ENCODE assay signal across 10 cellular contexts in the genomic region with DNA sequence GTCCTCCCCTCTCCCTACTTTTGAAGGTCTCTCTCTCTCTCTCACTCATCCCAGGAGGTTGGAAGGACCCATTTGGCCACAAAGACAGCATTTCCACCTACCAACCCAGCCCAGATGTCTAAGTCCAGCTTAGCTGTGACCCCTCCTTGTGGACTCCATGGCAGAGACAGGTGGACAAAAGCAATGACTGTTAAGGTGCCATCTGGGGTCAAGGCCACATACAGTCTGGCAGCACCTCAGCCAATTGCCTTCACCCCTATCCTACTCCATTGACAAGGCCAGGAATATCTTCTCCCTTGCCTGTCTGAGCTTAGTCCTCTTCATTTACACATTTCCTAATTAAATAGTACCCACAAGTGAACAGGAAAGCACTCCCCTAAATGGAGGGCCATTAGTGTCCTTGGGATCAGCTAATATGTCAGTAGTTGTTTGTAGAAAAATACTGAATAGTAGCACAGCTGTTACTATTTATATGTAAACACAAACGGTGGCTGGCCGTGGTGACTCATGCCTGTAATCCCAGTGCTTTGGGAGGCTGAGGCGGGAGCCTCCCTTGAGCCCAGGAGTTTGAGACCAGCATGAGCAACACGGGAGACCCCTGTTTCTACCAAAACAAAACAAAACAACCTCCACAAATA. TPM values are rescaled to one million over a fixed set of nuclear protein-coding genes. Genes with fewer than 3 reads are reported as not detected.
A peak's percentile ranks its signal among the peaks of the same experiment; 100 is the strongest.
DNase-seq lines count a peak whose midpoint lies in the region; ATAC-seq, FAIRE-seq and TF ChIP-seq lines count a peak whose summit lies in the region.
"Had no signal": no experiment of that assay in that cellular context is flagged by ENCODE, and none has a peak within 500 bp of the region (broad histone marks: within the 10 kb centered on the region; RNA-seq: fewer than 3 reads in every experiment).

No MANE protein-coding gene starts in this region.

- in situ Hi-C loops in K562 (cut with MboI): no loop called here

- H3K27me3 ChIP-seq in K562 (ENCODE audit: control insufficient read depth in 2 of 2, insufficient read depth in 2 of 2, low read length in 2 of 2): peaks cover 3 to 15% of the 10 kb centered on the region in 2 experiments; a peak in 3 of 5 replicates

- no peak overlapping the region for H3K4me3 ChIP-seq in K562

- no peaks in the 10 kb centered on the region for H3K9me3 ChIP-seq in K562 (replicated peaks; ENCODE audit: control insufficient read depth, insufficient read depth, low read depth, low read length)

- no peaks in the 10 kb centered on the region for H4K20me1 ChIP-seq in K562 (replicated peaks; ENCODE audit: control insufficient read depth, insufficient read depth, low read length)

- intact Hi-C loops in K562 (cut with micrococcal nuclease): no loop called here

- no peak for TF ChIP-seq EP300 in K562 (IDR thresholded peaks at IDR 0.05; ENCODE audit: low read length)

- H3K4me2 ChIP-seq in K562 (ENCODE audit: insufficient read depth, low read length): no peak overlapping the region

- TF ChIP-seq POLR2A in K562 (conservative IDR thresholded peaks at IDR 0.05): no peak

- H2AFZ ChIP-seq in K562 (ENCODE audit: low read depth, low read length): no peak overlapping the region

- no peak for ATAC-seq in K562
- ATAC-seq in GM18502 (IDR thresholded peaks at IDR 0.05; ENCODE audit: poor library complexity, unreplicated experiment): no peak
- ATAC-seq in GM21390 (IDR thresholded peaks at IDR 0.05; ENCODE audit: unreplicated experiment): no peak
- ATAC-seq in HG03457 (IDR thresholded peaks at IDR 0.05; ENCODE audit: unreplicated experiment): no peak

- CTCF ChIA-PET in K562 (lab: Yijun Ruan, JAX; ENCODE audit: low intra/inter-chr PET ratio): no interaction called here

- BruUV-seq in K562 (replicated peaks; lab: Mats Ljungman, UMichigan): no TSS peak

- POLR2A ChIA-PET in K562 (lab: Yijun Ruan, JAX): interaction anchor here (0.7 kb wide), 1 partner anchor 347 kb away, joined by 3 read pairs; no protein-coding TSS in a partner anchor

- no peaks in the 10 kb centered on the region for H3K79me2 ChIP-seq in K562 (ENCODE audit: control insufficient read depth, insufficient read depth, low read length)

- H3K36me3 ChIP-seq in K562 (ENCODE audit: control insufficient read depth, insufficient read depth, low read length): no peaks in the 10 kb centered on the region

- H3K4me1 ChIP-seq in K562 (replicated peaks in 1 of 2; ENCODE audit: control insufficient read depth in 2 of 2, insufficient read depth in 2 of 2, low read length in 2 of 2): no peaks in the 10 kb centered on the region

- TF ChIP-seq RAD21 in K562 (CRISPR knock-in tag; conservative IDR thresholded peaks at IDR 0.05 in 1 of 2, IDR thresholded peaks at IDR 0.05 in 1 of 2): no peak

- no peak for TF ChIP-seq CTCF in K562 (IDR thresholded peaks at IDR 0.05 in 2 of 3, conservative IDR thresholded peaks at IDR 0.05 in 1 of 3; ENCODE audit: insufficient read depth in 2 of 3, low read depth in 1 of 3, low read length in 3 of 3)

- WGBS in K562 (ENCODE audit: insufficient coverage, low coverage, missing lambda C conversion rate): 0% methylated on average over 4 of the region's 4 CpGs

- no peaks in the 10 kb centered on the region for H3K9me1 ChIP-seq in K562 (ENCODE audit: control insufficient read depth, insufficient read depth, low read length)

- H3K9ac ChIP-seq in K562 (ENCODE audit: insufficient read depth in 1 of 2, low read depth in 2 of 2, low read length in 2 of 2): no peak overlapping the region

- H3K27ac ChIP-seq in K562 (ENCODE audit: extremely low read depth, low read depth, low read length): no peak overlapping the region

- no peak for FAIRE-seq in K562 (lab: Jason Lieb, UNC)

- DNase-seq in AG20443 (ENCODE audit: low spot score) (peak; percentile 67), M059J (ENCODE audit: low read depth) (peak; percentile 90), K562 (ENCODE audit: extremely low read depth in 1 of 4, low spot score in 3 of 4) (no peak), kidney tubule cell (ENCODE audit: low spot score) (peak; percentile 56), NCI-H1048 (lab: John Stamatoyannopoulos, UW) (no peak)
- DNase-seq: activated CD4-positive, alpha-beta T cell treated with anti-CD3 and anti-CD28 coated beads, Interleukin-2, amount 50 U/mL, for 48 hours; NCI-H345 had no signal

TF ChIP-seq in K562, 482 proteins besides CTCF, POLR2A, EP300 and RAD21 (continues in another document):
- TF ChIP-seq, protein P1, sequence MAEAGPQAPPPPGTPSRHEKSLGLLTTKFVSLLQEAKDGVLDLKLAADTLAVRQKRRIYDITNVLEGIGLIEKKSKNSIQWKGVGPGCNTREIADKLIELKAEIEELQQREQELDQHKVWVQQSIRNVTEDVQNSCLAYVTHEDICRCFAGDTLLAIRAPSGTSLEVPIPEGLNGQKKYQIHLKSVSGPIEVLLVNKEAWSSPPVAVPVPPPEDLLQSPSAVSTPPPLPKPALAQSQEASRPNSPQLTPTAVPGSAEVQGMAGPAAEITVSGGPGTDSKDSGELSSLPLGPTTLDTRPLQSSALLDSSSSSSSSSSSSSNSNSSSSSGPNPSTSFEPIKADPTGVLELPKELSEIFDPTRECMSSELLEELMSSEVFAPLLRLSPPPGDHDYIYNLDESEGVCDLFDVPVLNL (CRISPR knock-in tag; IDR thresholded peaks at IDR 0.05; ENCODE audit: low read depth): no peak

RNA-seq across cellular contexts. Expression of a gene that starts 28.8 kb away (rescaled TPM):
- total RNA-seq in M059J (2014; rRNA removed; shearing (Covaris generic)): not detected in 2 replicates
- not detected in 2 replicates for total RNA-seq in K562 (2011; cell fraction: chromatin; rRNA removed; ENCODE audit: low replicate concordance)
- not detected in 2 replicates for total RNA-seq in K562 (2011; cell fraction: nucleolus; rRNA removed)
- total RNA-seq in K562 (2011; cell fraction: nucleoplasm; rRNA removed): not detected in 2 replicates
- total RNA-seq in K562 (2014; rRNA removed): not detected in 2 replicates
- total RNA-seq in K562 (2014; rRNA removed; fragmentation: Illumina TruSeq; extraction: Trizol): not detected in 2 replicates
- not detected in 2 replicates for total RNA-seq in K562 (2015; rRNA removed; fragmentation: Illumina TruSeq; extraction: Trizol)
- total RNA-seq in K562 (2021): not detected in 2 replicates
- polyA plus RNA-seq in K562 (2011; rRNA removed): 0.07 TPM in 1 of 2 replicates, not detected in the other
- 0.01 and 0.04 TPM in 2 replicates for polyA plus RNA-seq in K562 (2011; cell fraction: cytosol; rRNA removed)
- 0.06 and 0.14 TPM in 2 replicates for polyA plus RNA-seq in K562 (2011; cell fraction: nucleus; rRNA removed)
- 0.03 TPM in 1 of 2 replicates, not detected in the other for polyA plus RNA-seq in K562 (2012)
- 0.07 TPM in 1 of 2 replicates, not detected in the other for polyA plus RNA-seq in K562 (2014; fragmentation: Illumina TruSeq; extraction: Trizol)
- polyA plus RNA-seq in K562 (2014; fragmentation: Nextera tagmentation; extraction: Ambion mirVana): not detected
- not detected in 2 replicates for polyA plus RNA-seq in K562 (2014; rRNA removed)
- not detected in 2 replicates for polyA minus RNA-seq in K562 (2011; rRNA and poly(A)+ RNA removed)
- not detected in 2 replicates for polyA minus RNA-seq in K562 (2011; cell fraction: cytosol; rRNA and poly(A)+ RNA removed)
- not detected in 2 replicates for polyA minus RNA-seq in K562 (2011; cell fraction: nucleus; rRNA and poly(A)+ RNA removed)

RNA-seq across cellular contexts. Expression of a gene that starts 54.7 kb away (rescaled TPM):
- total RNA-seq in M059J (2014; rRNA removed; shearing (Covaris generic)): 45.2 and 80.4 TPM in 2 replicates
- 68.9 and 142 TPM in 2 replicates for total RNA-seq in K562 (2011; cell fraction: chromatin; rRNA removed; ENCODE audit: low replicate concordance)
- 43.7 and 53.2 TPM in 2 replicates for total RNA-seq in K562 (2011; cell fraction: nucleolus; rRNA removed)
- total RNA-seq in K562 (2011; cell fraction: nucleoplasm; rRNA removed): 78.5 and 91.2 TPM in 2 replicates
- total RNA-seq in K562 (2014; rRNA removed) (27.6 and 44.5 TPM in 2 replicates), K562 (2014; rRNA removed; fragmentation: Illumina TruSeq; extraction: Trizol) (52.5 and 61.7 TPM in 2 replicates), K562 (2015; rRNA removed; fragmentation: Illumina TruSeq; extraction: Trizol) (49.6 and 52.6 TPM in 2 replicates), K562 (2021) (79.9 and 85.3 TPM in 2 replicates)
- polyA plus RNA-seq in K562 (2011; rRNA removed) (80.2 and 80.9 TPM in 2 replicates), K562 (2014; fragmentation: Illumina TruSeq; extraction: Trizol) (53.6 and 61.7 TPM in 2 replicates), K562 (2014; fragmentation: Nextera tagmentation; extraction: Ambion mirVana) (10 to 100 TPM; 10.1 to 12.6 TPM), K562 (2014; rRNA removed) (48.3 and 51.4 TPM in 2 replicates)
- polyA plus RNA-seq in K562 (2011; cell fraction: cytosol; rRNA removed): 53.7 and 90.4 TPM in 2 replicates
- 177 and 213 TPM in 2 replicates for polyA plus RNA-seq in K562 (2011; cell fraction: nucleus; rRNA removed)
- 49.3 and 53.3 TPM in 2 replicates for polyA plus RNA-seq in K562 (2012)
- polyA minus RNA-seq in K562 (2011; rRNA and poly(A)+ RNA removed): 50.4 and 59.4 TPM in 2 replicates
- polyA minus RNA-seq in K562 (2011; cell fraction: cytosol; rRNA and poly(A)+ RNA removed): 24.3 and 26.5 TPM in 2 replicates
- 41.7 and 73.0 TPM in 2 replicates for polyA minus RNA-seq in K562 (2011; cell fraction: nucleus; rRNA and poly(A)+ RNA removed)

RNA-seq across cellular contexts. Expression of a gene that starts 58.3 kb away (rescaled TPM):
- total RNA-seq in M059J (2014; rRNA removed; shearing (Covaris generic)): 19.1 and 28.1 TPM in 2 replicates
- 1.5 and 2.2 TPM in 2 replicates for total RNA-seq in K562 (2011; cell fraction: chromatin; rRNA removed; ENCODE audit: low replicate concordance)
- 0.79 and 1.0 TPM in 2 replicates for total RNA-seq in K562 (2011; cell fraction: nucleolus; rRNA removed)
- 1.2 and 2.1 TPM in 2 replicates for total RNA-seq in K562 (2011; cell fraction: nucleoplasm; rRNA removed)
- total RNA-seq in K562 (2014; rRNA removed) (2.0 and 2.9 TPM in 2 replicates), K562 (2014; rRNA removed; fragmentation: Illumina TruSeq; extraction: Trizol) (4.9 and 5.0 TPM in 2 replicates), K562 (2015; rRNA removed; fragmentation: Illumina TruSeq; extraction: Trizol) (4.3 TPM in 2 replicates), K562 (2021) (4.4 and 4.5 TPM in 2 replicates)
- polyA plus RNA-seq in K562 (2011; rRNA removed) (4.3 and 4.4 TPM in 2 replicates), K562 (2014; fragmentation: Illumina TruSeq; extraction: Trizol) (4.5 and 5.0 TPM in 2 replicates), K562 (2014; fragmentation: Nextera tagmentation; extraction: Ambion mirVana) (1 to 10 TPM; 1.4 to 1.6 TPM), K562 (2014; rRNA removed) (3.5 and 4.1 TPM in 2 replicates)
- polyA plus RNA-seq in K562 (2011; cell fraction: cytosol; rRNA removed): 1.7 and 2.8 TPM in 2 replicates
- polyA plus RNA-seq in K562 (2011; cell fraction: nucleus; rRNA removed): 1.9 and 2.3 TPM in 2 replicates
- polyA plus RNA-seq in K562 (2012): 2.0 and 2.8 TPM in 2 replicates
- 4.6 and 5.9 TPM in 2 replicates for polyA minus RNA-seq in K562 (2011; rRNA and poly(A)+ RNA removed)
- 2.4 and 3.5 TPM in 2 replicates for polyA minus RNA-seq in K562 (2011; cell fraction: cytosol; rRNA and poly(A)+ RNA removed)
- 1.1 and 2.2 TPM in 2 replicates for polyA minus RNA-seq in K562 (2011; cell fraction: nucleus; rRNA and poly(A)+ RNA removed)

Comparison
In these comparisons a context has a peak if more than half of its experiments do, and no peak if none do; other contexts are left out.
1. DNase-seq: peak in AG20443 (single experiment), M059J (single experiment) and kidney tubule cell (single experiment); none in K562 (0 of 4) and NCI-H1048 (single experiment).